Comparison of ENCODE assay signal across 12 cellular contexts in the genomic region with DNA sequence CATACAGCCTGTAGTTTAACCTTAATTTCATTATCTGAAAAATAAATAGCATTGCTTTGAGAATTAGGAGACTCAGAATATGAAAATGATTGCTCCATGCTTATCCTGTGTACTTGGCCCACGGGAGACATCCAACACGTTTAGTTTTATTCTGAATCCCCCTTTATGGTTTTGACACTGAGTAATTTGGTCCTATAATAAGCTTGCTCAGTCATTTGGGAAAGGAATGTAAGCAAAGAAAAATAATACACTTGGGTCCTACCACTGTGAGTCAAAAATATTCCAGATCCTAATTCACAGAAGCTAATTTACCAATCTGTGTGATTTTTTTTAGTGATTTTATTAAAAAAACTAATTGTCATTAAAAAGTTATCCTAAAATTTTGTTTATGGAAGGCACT.
DNase-seq lines count a peak whose midpoint lies in the region; ATAC-seq and TF ChIP-seq lines count a peak whose summit lies in the region.
"Had no signal": no experiment of that assay in that cellular context is flagged by ENCODE, and none has a peak within 500 bp of the region (broad histone marks: within the 10 kb centered on the region; RNA-seq: fewer than 3 reads in every experiment).

No MANE protein-coding gene starts in this region.

- intact Hi-C loops in thyroid gland (cut with DNase I): no loop called here

- H3K27ac ChIP-seq in caudate nucleus (ENCODE audit: low read depth, low read length) (peak overlapping the region; percentile 37), thyroid gland (peak overlapping the region in 2 of 3 donors; percentile 22 to 69)
- H3K27ac ChIP-seq: A549 had no signal

- peaks cover 45 to 51% of the 10 kb centered on the region in 2 donors for H3K4me1 ChIP-seq in thyroid gland
- H3K4me1 ChIP-seq: A549 had no signal

- 24 to 29% methylated on average over 2 of the region's 2 CpGs for WGBS in thyroid gland, 2 donors

- TF ChIP-seq POLR2A in thyroid gland (IDR thresholded peaks at IDR 0.05): no peak

- H3K36me3 ChIP-seq in thyroid gland: no peaks in the 10 kb centered on the region
- H3K36me3 ChIP-seq: HAP-1 had no signal

- H3K27me3 ChIP-seq in thyroid gland: no peaks in the 10 kb centered on the region

- no peak overlapping the region for H3K4me3 ChIP-seq in thyroid gland (replicated peaks in 1 of 3)
- H3K4me3 ChIP-seq: A549, HAP-1 had no signal

- DNase-seq in caudate nucleus (lab: John Stamatoyannopoulos, UW) (no peak), kidney glomerular epithelial cell (lab: John Stamatoyannopoulos, UW) (peak; percentile 20), thyroid gland (no peak), NCI-H1417 treated with DMSO at 0.1 percent for 48 hours (lab: John Stamatoyannopoulos, UW) (no peak)
- no peak for DNase-seq in stimulated activated naive CD4-positive, alpha-beta T cell treated with Interleukin-2 at 50 U/mL for 16 hours (lab: John Stamatoyannopoulos, UW)
- DNase-seq: CD8-positive, alpha-beta T cell; COR-L47; DND-41; GDM1 had no signal

- no peaks in the 10 kb centered on the region for H3K9me3 ChIP-seq in thyroid gland
- H3K9me3 ChIP-seq: A549, HAP-1 had no signal

- no peak for ATAC-seq in GM21423 (IDR thresholded peaks at IDR 0.05; ENCODE audit: unreplicated experiment)
- ATAC-seq: A549; CD8-positive, alpha-beta T cell had no signal

- no peak for TF ChIP-seq CTCF in thyroid gland (IDR thresholded peaks at IDR 0.05)
